32 cellular contexts compared by ENCODE assay signal in genomic region chr14:94489336-94489735, GRCh38. TPM values are rescaled to one million over a fixed set of nuclear protein-coding genes. Genes with fewer than 3 reads are reported as not detected.
"Had no signal": no experiment of that assay in that cellular context is flagged by ENCODE, and none has a peak within 500 bp of the region (broad histone marks: within the 10 kb centered on the region; RNA-seq: fewer than 3 reads in every experiment).

No MANE protein-coding gene starts in this region.

- H3K27me3 ChIP-seq: neural progenitor cell, right lobe of liver, suprapubic skin had no signal

- H3K27ac ChIP-seq: left lung, neural progenitor cell, neutrophil, parathyroid adenoma, psoas muscle, right lobe of liver, skin epidermis, suprapubic skin, thoracic aorta, tibial artery, upper lobe of right lung had no signal

- ATAC-seq: left colon; left lung; natural killer cell; psoas muscle; right lobe of liver; stimulated activated effector memory CD8-positive, alpha-beta T cell treated with anti-CD3 and anti-CD28 coated beads, Interleukin-12 subunit alpha, Interleukin-12 subunit beta, amount 100 ng/mL, for 72 hours; upper lobe of right lung had no signal

- H3K4me3 ChIP-seq: left lung, lung, neural progenitor cell, psoas muscle, right lobe of liver, skin epidermis, suprapubic skin, thoracic aorta, tibial artery, upper lobe of right lung had no signal

- H3K4me1 ChIP-seq: psoas muscle, upper lobe of right lung had no signal

- H3K36me3 ChIP-seq: left lung, neural progenitor cell, neutrophil, right lobe of liver, suprapubic skin, thoracic aorta, tibial artery, upper lobe of right lung had no signal

- H3K79me2 ChIP-seq: parathyroid adenoma had no signal

- H3K9ac ChIP-seq: neural progenitor cell, parathyroid adenoma had no signal

- H3K4me2 ChIP-seq: neural progenitor cell had no signal

- H2AFZ ChIP-seq: neural progenitor cell, parathyroid adenoma had no signal

- DNase-seq: hippocampal formation; immature natural killer cell; kidney; left colon; left lung; mesendoderm; naive B cell; natural killer cell; nephron progenitor cell; occipital lobe; psoas muscle; stimulated activated CD4-positive, alpha-beta T cell treated with anti-CD3 and anti-CD28 coated beads, Interleukin-12 subunit alpha, Interleukin-12 subunit beta, amount 100 ng/mL, for 4 hours; stimulated activated CD4-positive, alpha-beta T cell treated with anti-CD3 and anti-CD28 coated beads, Interleukin-15, amount 100 ng/mL, for 24 hours; stimulated activated CD4-positive, alpha-beta T cell treated with anti-CD3 and anti-CD28 coated beads, Interleukin-4, amount 100 ng/mL, for 24 hours; stimulated activated naive CD4-positive, alpha-beta T cell; tibial artery; trophoblast cell; upper lobe of right lung had no signal

- H3K9me3 ChIP-seq: left lung, neutrophil, psoas muscle, right lobe of liver, suprapubic skin, thoracic aorta, tibial artery, upper lobe of right lung had no signal

RNA-seq across cellular contexts. Expression of gene SERPINA9, which starts 13.3 kb away (rescaled TPM):
- total RNA-seq: kidney, left colon, left lung, lung, mesothelial cell of epicardium, mononuclear cell, natural killer cell, occipital lobe, osteocyte, posterior vena cava, psoas muscle, subcutaneous adipose tissue, upper lobe of right lung had no signal
- polyA plus RNA-seq: immature natural killer cell, lung, psoas muscle had no signal

RNA-seq across cellular contexts. Expression of gene SERPINA12, which starts 19.9 kb away (rescaled TPM):
- total RNA-seq: kidney, left colon, left lung, lung, mesothelial cell of epicardium, mononuclear cell, natural killer cell, occipital lobe, osteocyte, posterior vena cava, psoas muscle, subcutaneous adipose tissue, thoracic aorta, upper lobe of right lung had no signal
- polyA plus RNA-seq: immature natural killer cell, lung, psoas muscle had no signal

RNA-seq across cellular contexts. Expression of gene SERPINA11, which starts 36.7 kb away (rescaled TPM):
- total RNA-seq: kidney, left colon, left lung, mesothelial cell of epicardium, mononuclear cell, natural killer cell, occipital lobe, osteocyte, posterior vena cava, psoas muscle, subcutaneous adipose tissue, suprapubic skin, thoracic aorta, upper lobe of right lung had no signal
- polyA plus RNA-seq: psoas muscle had no signal
